In the genomic region with DNA sequence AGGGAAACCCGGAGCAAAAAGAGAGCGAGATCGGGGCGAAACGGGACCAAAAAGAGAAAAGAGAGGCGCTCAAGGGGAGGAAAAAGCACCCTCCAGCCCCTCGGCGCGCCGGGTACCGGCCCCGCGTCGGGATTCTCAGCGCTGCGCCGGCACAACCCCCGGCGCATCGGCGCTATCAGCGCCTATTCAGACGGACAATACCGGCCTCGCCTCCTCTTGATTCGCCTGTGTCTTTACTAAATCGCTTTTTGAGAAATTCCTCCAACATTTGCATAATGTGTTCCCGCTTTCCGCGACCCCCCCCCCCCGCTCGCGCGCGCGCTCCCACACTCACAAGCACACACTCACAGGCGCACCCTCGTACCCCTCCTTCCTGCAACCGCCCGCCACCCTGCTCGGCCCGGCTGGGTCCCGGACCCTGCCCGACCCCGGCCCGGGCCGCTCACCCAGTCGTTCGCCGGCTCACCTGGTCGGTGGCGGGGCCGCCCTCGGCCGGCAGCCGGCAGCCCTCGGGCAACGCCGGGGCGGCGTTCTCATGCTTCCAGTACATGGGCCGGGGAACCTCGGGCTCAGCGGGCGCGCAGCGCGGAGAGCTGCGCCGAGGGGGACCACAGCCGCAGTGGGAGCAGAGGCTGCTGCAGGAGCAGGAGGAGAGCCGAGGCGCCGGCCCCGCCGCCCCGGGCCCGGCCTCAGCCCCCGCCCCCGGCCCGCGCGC, we compare ENCODE assay signal across 9 cellular contexts. TPM values are rescaled to one million over a fixed set of nuclear protein-coding genes. Genes with fewer than 3 reads are reported as not detected.
DNase-seq lines count a peak whose midpoint lies in the region; ATAC-seq, FAIRE-seq and TF ChIP-seq lines count a peak whose summit lies in the region.
"Had no signal": no experiment of that assay in that cellular context is flagged by ENCODE, and none has a peak within 500 bp of the region (broad histone marks: within the 10 kb centered on the region; RNA-seq: fewer than 3 reads in every experiment).

No MANE protein-coding gene starts in this region.

- H3K27ac ChIP-seq in kidney (ENCODE audit: low read depth in 2 of 2, low read length in 2 of 2) (no peak overlapping the region), testis (no peak overlapping the region)

- 1 to 2% methylated on average over 30 to 67 of the region's 83 CpGs for WGBS in testis, 2 donors

- no peak for FAIRE-seq in kidney (lab: Jason Lieb, UNC)

- DNase-seq in activated CD4-positive, alpha-beta T cell treated with anti-CD3 and anti-CD28 coated beads, Interleukin-2, amount 10 ng/mL, durations not matched to agents 24 days and 14 days, result peak; percentile 54
- no peak for DNase-seq in activated CD4-positive, alpha-beta T cell treated with anti-CD3 and anti-CD28 coated beads, Interleukin-2, amount 50 U/mL, for 48 hours
- peak; percentile 46 for DNase-seq in activated naive CD8-positive, alpha-beta T cell treated with anti-CD3 and anti-CD28 coated beads, Interleukin-2, amount 10 ng/mL, durations not matched to agents 7 days and 5 days
- peak; percentile 56 for DNase-seq in kidney
- DNase-seq in testis, result no peak
- DNase-seq in SK-N-DZ (ENCODE audit: low spot score), result no peak
- DNase-seq: DND-41 had no signal

- TF ChIP-seq POLR2A in testis (IDR thresholded peaks at IDR 0.05), result no peak

- intact Hi-C loops in activated CD4-positive, alpha-beta T cell treated with anti-CD3 and anti-CD28 coated beads, Interleukin-2, amount 10 ng/mL, durations not matched to agents 24 days and 14 days (cut with micrococcal nuclease), result no loop called here
- intact Hi-C loops in kidney (cut with DNase I), result no loop called here
- intact Hi-C loops in testis (cut with DNase I; ENCODE audit: low total_unique reads), result no loop called here

- peaks cover 5% of the 10 kb centered on the region for H3K27me3 ChIP-seq in testis

- no peaks in the 10 kb centered on the region for H3K4me1 Mint-ChIP-seq in activated CD4-positive, alpha-beta T cell treated with anti-CD3 and anti-CD28 coated beads, Interleukin-2, amount 10 ng/mL, durations not matched to agents 24 days and 14 days
- peaks cover 2% of the 10 kb centered on the region for H3K4me1 Mint-ChIP-seq in activated naive CD8-positive, alpha-beta T cell treated with anti-CD3 and anti-CD28 coated beads, Interleukin-2, amount 10 ng/mL, durations not matched to agents 7 days and 5 days

- peaks cover 33% of the 10 kb centered on the region for H3K27me3 Mint-ChIP-seq in activated CD4-positive, alpha-beta T cell treated with anti-CD3 and anti-CD28 coated beads, Interleukin-2, amount 10 ng/mL, durations not matched to agents 24 days and 14 days
- H3K27me3 Mint-ChIP-seq in activated naive CD8-positive, alpha-beta T cell treated with anti-CD3 and anti-CD28 coated beads, Interleukin-2, amount 10 ng/mL, durations not matched to agents 7 days and 5 days, result peaks cover 33% of the 10 kb centered on the region

- H3K27ac Mint-ChIP-seq in activated CD4-positive, alpha-beta T cell treated with anti-CD3 and anti-CD28 coated beads, Interleukin-2, amount 10 ng/mL, durations not matched to agents 24 days and 14 days, result no peak overlapping the region
- H3K27ac Mint-ChIP-seq in activated naive CD8-positive, alpha-beta T cell treated with anti-CD3 and anti-CD28 coated beads, Interleukin-2, amount 10 ng/mL, durations not matched to agents 7 days and 5 days, result no peak overlapping the region

- peak overlapping the region; percentile 35 for H3K4me3 Mint-ChIP-seq in activated CD4-positive, alpha-beta T cell treated with anti-CD3 and anti-CD28 coated beads, Interleukin-2, amount 10 ng/mL, durations not matched to agents 24 days and 14 days
- H3K4me3 Mint-ChIP-seq in activated naive CD8-positive, alpha-beta T cell treated with anti-CD3 and anti-CD28 coated beads, Interleukin-2, amount 10 ng/mL, durations not matched to agents 7 days and 5 days, result peak overlapping the region; percentile 48

- H3K9ac ChIP-seq in kidney (ENCODE audit: low read length in 2 of 2), result no peak overlapping the region

- H3K36me3 Mint-ChIP-seq in activated CD4-positive, alpha-beta T cell treated with anti-CD3 and anti-CD28 coated beads, Interleukin-2, amount 10 ng/mL, durations not matched to agents 24 days and 14 days (ENCODE audit: low read depth), result no peaks in the 10 kb centered on the region
- no peaks in the 10 kb centered on the region for H3K36me3 Mint-ChIP-seq in activated naive CD8-positive, alpha-beta T cell treated with anti-CD3 and anti-CD28 coated beads, Interleukin-2, amount 10 ng/mL, durations not matched to agents 7 days and 5 days

- H3K9me3 Mint-ChIP-seq in activated CD4-positive, alpha-beta T cell treated with anti-CD3 and anti-CD28 coated beads, Interleukin-2, amount 10 ng/mL, durations not matched to agents 24 days and 14 days, result no peaks in the 10 kb centered on the region
- H3K9me3 Mint-ChIP-seq in activated naive CD8-positive, alpha-beta T cell treated with anti-CD3 and anti-CD28 coated beads, Interleukin-2, amount 10 ng/mL, durations not matched to agents 7 days and 5 days, result no peaks in the 10 kb centered on the region

- TF ChIP-seq CTCF in kidney (IDR thresholded peaks at IDR 0.05; ENCODE audit: borderline replicate concordance, extremely low read depth, insufficient read depth) (no peak), testis (IDR thresholded peaks at IDR 0.05) (no peak)

- no peaks in the 10 kb centered on the region for H3K9me3 ChIP-seq in kidney (ENCODE audit: control insufficient read depth in 1 of 2, low read length in 2 of 2)
- H3K9me3 ChIP-seq in testis, result no peaks in the 10 kb centered on the region

- peaks cover 0 to 5% of the 10 kb centered on the region in 2 donors for H3K4me1 ChIP-seq in kidney (ENCODE audit: control insufficient read depth in 1 of 2, insufficient read depth in 1 of 2, low read depth in 1 of 2, low read length in 2 of 2)
- H3K4me1 ChIP-seq in testis, result peaks cover 16% of the 10 kb centered on the region

- peak; percentile 35 for ATAC-seq in activated naive CD8-positive, alpha-beta T cell treated with anti-CD3 and anti-CD28 coated beads, Interleukin-2, amount 10 ng/mL, durations not matched to agents 7 days and 5 days (ENCODE audit: low read depth)
- ATAC-seq in GM19463 (IDR thresholded peaks at IDR 0.05; ENCODE audit: unreplicated experiment) (no peak), GM19455 (IDR thresholded peaks at IDR 0.05; ENCODE audit: unreplicated experiment) (no peak)

- H3K4me3 ChIP-seq in kidney (ENCODE audit: low read length in 2 of 2), result peak overlapping the region; percentile 7 to 37
- H3K4me3 ChIP-seq in testis, result peak overlapping the region; percentile 34 to 47

- H3K36me3 ChIP-seq in kidney (ENCODE audit: control insufficient read depth in 1 of 2, insufficient read depth in 2 of 2, low read length in 2 of 2) (no peaks in the 10 kb centered on the region), testis (ENCODE audit: low read depth, missing control alignments) (no peaks in the 10 kb centered on the region)

- POLR2A ChIA-PET in activated naive CD8-positive, alpha-beta T cell treated with anti-CD3 and anti-CD28 coated beads, Interleukin-2, amount 10 ng/mL, durations not matched to agents 7 days and 5 days (lab: Charles Lee), result no interaction called here

RNA-seq across cellular contexts. Expression of a gene that starts 0.4 kb away (rescaled TPM):
- not detected in 2 replicates for total RNA-seq in activated CD4-positive, alpha-beta T cell treated with anti-CD3 and anti-CD28 coated beads, Interleukin-2, amount 10 ng/mL, durations not matched to agents 24 days and 14 days
- not detected for total RNA-seq in activated naive CD8-positive, alpha-beta T cell treated with anti-CD3 and anti-CD28 coated beads, Interleukin-2, amount 10 ng/mL, durations not matched to agents 7 days and 5 days
- total RNA-seq in kidney, result 4.9 TPM
- polyA plus RNA-seq in kidney (ENCODE audit: insufficient read depth, low read depth, low replicate concordance), result 0.82 TPM
- total RNA-seq in testis, result 10 to 100 TPM in 1 of 2 donors, 1 to 10 TPM in 1; 8.8 to 11.5 TPM
- 8.8 TPM for polyA plus RNA-seq in testis (ENCODE audit: insufficient read depth, low read depth, low replicate concordance)
- 6.0 and 7.8 TPM in 2 replicates for polyA plus RNA-seq in SK-N-DZ (2014; cell fraction: cytosol; rRNA removed)
- 5.3 and 7.8 TPM in 2 replicates for polyA plus RNA-seq in SK-N-DZ (2014; cell fraction: nucleus; rRNA removed)

RNA-seq across cellular contexts. Expression of a gene that starts 36.3 kb away (rescaled TPM):
- total RNA-seq in activated CD4-positive, alpha-beta T cell treated with anti-CD3 and anti-CD28 coated beads, Interleukin-2, amount 10 ng/mL, durations not matched to agents 24 days and 14 days, result 24.9 and 25.7 TPM in 2 replicates
- 10 to 100 TPM; 20.9 to 23.4 TPM for total RNA-seq in activated naive CD8-positive, alpha-beta T cell treated with anti-CD3 and anti-CD28 coated beads, Interleukin-2, amount 10 ng/mL, durations not matched to agents 7 days and 5 days
- 18.5 TPM for total RNA-seq in kidney
- polyA plus RNA-seq in kidney (ENCODE audit: insufficient read depth, low read depth, low replicate concordance), result 17.5 TPM
- 10 to 100 TPM; 10.0 to 11.8 TPM for total RNA-seq in testis
- polyA plus RNA-seq in testis (ENCODE audit: insufficient read depth, low read depth, low replicate concordance), result 22.1 TPM
- 14.4 and 15.4 TPM in 2 replicates for polyA plus RNA-seq in SK-N-DZ (2014; cell fraction: cytosol; rRNA removed)
- 15.1 and 25.7 TPM in 2 replicates for polyA plus RNA-seq in SK-N-DZ (2014; cell fraction: nucleus; rRNA removed)

RNA-seq across cellular contexts. Expression of a gene that starts 36.3 kb away (rescaled TPM):
- total RNA-seq in activated CD4-positive, alpha-beta T cell treated with anti-CD3 and anti-CD28 coated beads, Interleukin-2, amount 10 ng/mL, durations not matched to agents 24 days and 14 days, result 68.8 and 73.1 TPM in 2 replicates
- total RNA-seq in activated naive CD8-positive, alpha-beta T cell treated with anti-CD3 and anti-CD28 coated beads, Interleukin-2, amount 10 ng/mL, durations not matched to agents 7 days and 5 days, result 10 to 100 TPM; 28.4 to 29.0 TPM
- total RNA-seq in kidney, result 44.9 TPM
- 38.8 TPM for polyA plus RNA-seq in kidney (ENCODE audit: insufficient read depth, low read depth, low replicate concordance)
- total RNA-seq in testis, result 10 to 100 TPM; 45.5 to 54.1 TPM
- polyA plus RNA-seq in testis (ENCODE audit: insufficient read depth, low read depth, low replicate concordance), result 63.4 TPM
- polyA plus RNA-seq in SK-N-DZ (2014; cell fraction: cytosol; rRNA removed), result 53.6 and 62.6 TPM in 2 replicates
- 93.9 and 107 TPM in 2 replicates for polyA plus RNA-seq in SK-N-DZ (2014; cell fraction: nucleus; rRNA removed)

Comparison
In these comparisons a context has a peak if more than half of its experiments do, and no peak if none do; other contexts are left out.
1. DNase-seq: peak in activated CD4-positive, alpha-beta T cell treated with anti-CD3 and anti-CD28 coated beads, Interleukin-2, amount 10 ng/mL, durations not matched to agents 24 days and 14 days (single experiment), activated naive CD8-positive, alpha-beta T cell treated with anti-CD3 and anti-CD28 coated beads, Interleukin-2, amount 10 ng/mL, durations not matched to agents 7 days and 5 days (single experiment) and kidney (single experiment); none in activated CD4-positive, alpha-beta T cell treated with anti-CD3 and anti-CD28 coated beads, Interleukin-2, amount 50 U/mL, for 48 hours (0 of 2), testis (single experiment) and SK-N-DZ (single experiment).